In genomic region chr6:136784910-136785746, GRCh38 we compare ENCODE assay signal across 8 cellular contexts. TPM values are rescaled to one million over a fixed set of nuclear protein-coding genes. Genes with fewer than 3 reads are reported as not detected.
DNase-seq lines count a peak whose midpoint lies in the region; ATAC-seq and TF ChIP-seq lines count a peak whose summit lies in the region.

No MANE protein-coding gene starts in this region.

- H2AK5ac ChIP-seq in H9 (ENCODE audit: insufficient read length, low read length) = no peak overlapping the region

- no peak overlapping the region for H2BK12ac ChIP-seq in H9 (ENCODE audit: insufficient read length, low read depth, low read length)

- H3K27me3 ChIP-seq in lung (ENCODE audit: control insufficient read depth, insufficient read depth) (no peaks in the 10 kb centered on the region), thyroid gland (no peaks in the 10 kb centered on the region), H9 (ENCODE audit: insufficient read depth, low read length) (no peaks in the 10 kb centered on the region)

- H3K9me3 Mint-ChIP-seq in H9 = no peaks in the 10 kb centered on the region

- no peak overlapping the region for H3K4me3 ChIP-seq in lung
- H3K4me3 ChIP-seq in thyroid gland (replicated peaks in 1 of 3) = no peak overlapping the region

- H3K4me2 ChIP-seq in H9 (ENCODE audit: insufficient read depth, insufficient read length, low read length) = no peak overlapping the region

- H3K14ac ChIP-seq in H9 (ENCODE audit: insufficient read depth, low read length) = no peak overlapping the region

- H3K79me2 ChIP-seq in H9 (ENCODE audit: insufficient read depth, low read length) = no peaks in the 10 kb centered on the region

- intact Hi-C loops in thyroid gland (cut with DNase I) = no loop called here

- no peak overlapping the region for H4K5ac ChIP-seq in H9 (ENCODE audit: insufficient read length, low read depth, low read length)

- no peak overlapping the region for H3K56ac ChIP-seq in H9 (ENCODE audit: insufficient read length, low read depth, low read length)

- H3K27ac ChIP-seq in lung (ENCODE audit: low read depth in 1 of 2, low read length in 1 of 2) (no peak overlapping the region), thyroid gland (peak overlapping the region in 1 of 3 donors; percentile 25), H9 (ENCODE audit: insufficient read length, low read depth, low read length) (no peak overlapping the region)

- TF ChIP-seq POLR2A in thyroid gland (IDR thresholded peaks at IDR 0.05) = no peak

- H3K36me3 Mint-ChIP-seq in H9 (ENCODE audit: insufficient read depth in 1 of 3, low read depth in 3 of 3) = no peaks in the 10 kb centered on the region; a peak in 1 of 7 replicates

- H2BK5ac ChIP-seq in H9 (ENCODE audit: insufficient read length, low read length) = no peak overlapping the region

- H3K4me1 ChIP-seq in lung (ENCODE audit: control insufficient read depth in 2 of 2, insufficient read depth in 2 of 2, low read length in 2 of 2) (peaks cover 20 to 28% of the 10 kb centered on the region in 2 donors), thyroid gland (peaks cover 77 to 78% of the 10 kb centered on the region in 2 donors), H9 (ENCODE audit: insufficient read depth, low read length) (no peaks in the 10 kb centered on the region)

- H3K27me3 Mint-ChIP-seq in H9 (ENCODE audit: low read depth) = peaks cover 10% of the 10 kb centered on the region

- H4K8ac ChIP-seq in H9 (replicated peaks; ENCODE audit: insufficient read length, low read depth, low read length) = no peak overlapping the region

- H3K4ac ChIP-seq in H9 (ENCODE audit: low read depth, low read length) = no peak overlapping the region

- no peak overlapping the region for H2BK15ac ChIP-seq in H9 (ENCODE audit: low read depth, low read length)

- H3K18ac ChIP-seq in H9 (ENCODE audit: insufficient read length, low read depth, low read length) = no peak overlapping the region

- no peak overlapping the region for H3K23ac ChIP-seq in H9 (ENCODE audit: insufficient read length, low read depth, low read length)

- no peaks in the 10 kb centered on the region for H3K79me1 ChIP-seq in H9 (ENCODE audit: insufficient read depth, low read depth, low read length, poor library complexity, severe bottlenecking)

- ATAC-seq in GM19025 (IDR thresholded peaks at IDR 0.05; ENCODE audit: low read depth, unreplicated experiment) = peak; percentile 31
- peak; percentile 60 for ATAC-seq in lung (ENCODE audit: insufficient read depth, low FRiP score)
- no peak for ATAC-seq in HG02870 (IDR thresholded peaks at IDR 0.05; ENCODE audit: unreplicated experiment)

- H3K36me3 ChIP-seq in lung (ENCODE audit: control insufficient read depth in 2 of 2, insufficient read depth in 2 of 2, low read length in 2 of 2) = no peaks in the 10 kb centered on the region
- H3K36me3 ChIP-seq in thyroid gland = no peaks in the 10 kb centered on the region

- H3K4me1 Mint-ChIP-seq in H9 = peaks cover 4 to 9% of the 10 kb centered on the region in 2 experiments; a peak in 3 of 4 replicates

- H4K20me1 ChIP-seq in H9 (ENCODE audit: control insufficient read depth, insufficient read depth, insufficient read length) = no peaks in the 10 kb centered on the region

- no peak overlapping the region for H4K91ac ChIP-seq in H9 (ENCODE audit: insufficient read length, low read depth, low read length)

- 30 to 57% methylated on average over 10 of the region's 10 CpGs for WGBS in lung, 2 donors
- 71 to 83% methylated on average over 10 of the region's 10 CpGs for WGBS in thyroid gland, 2 donors
- WGBS in H9 (ENCODE audit: extremely low coverage, insufficient read length, low lambda C conversion rate) = no CpG with 5 or more reads among the region's 10 CpGs

- peak overlapping the region in 1 of 3 experiments; percentile 42; a peak in 3 of 7 replicates for H3K27ac Mint-ChIP-seq in H9

- H3K9ac ChIP-seq in H9 (ENCODE audit: extremely low read depth, insufficient read length, low read length) = no peak overlapping the region

- TF ChIP-seq CTCF in lung (IDR thresholded peaks at IDR 0.05; ENCODE audit: control extremely low read depth, extremely low read depth) (no peak), thyroid gland (IDR thresholded peaks at IDR 0.05) (no peak), H9 (conservative IDR thresholded peaks at IDR 0.05) (no peak)

- no peak overlapping the region for H2AFZ ChIP-seq in H9 (ENCODE audit: low read length)

- no peak overlapping the region for H2BK20ac ChIP-seq in H9 (ENCODE audit: low read depth, low read length, poor library complexity, severe bottlenecking)

- H3T11ph ChIP-seq in H9 (ENCODE audit: low read length) = no peak overlapping the region

- DNase-seq in MV-4-11 (lab: John Stamatoyannopoulos, UW) (peak; percentile 95), lung (ENCODE audit: low spot score) (peak; percentile 59), thyroid gland (peak; percentile 23 to 29), NCI-H526 treated with DMSO at 0.1 percent for 48 hours (lab: John Stamatoyannopoulos, UW) (no peak), H9 (no peak)
- peak; percentile 29 for DNase-seq in activated naive CD4-positive, alpha-beta T cell treated with anti-CD3 and anti-CD28 coated beads, Interleukin-2, amount 50 U/mL, for 16 hours

- H3K23me2 ChIP-seq in H9 (ENCODE audit: insufficient read length, low read depth, low read length, poor library complexity, severe bottlenecking) = no peaks in the 10 kb centered on the region

- H3K4me3 Mint-ChIP-seq in H9 = no peak overlapping the region

- no peak overlapping the region for H2BK120ac ChIP-seq in H9 (ENCODE audit: low read depth, low read length, poor library complexity, severe bottlenecking)

- H3K9me3 ChIP-seq in lung (ENCODE audit: control insufficient read depth in 2 of 2, insufficient read depth in 1 of 2, low read length in 1 of 2) = no peaks in the 10 kb centered on the region
- H3K9me3 ChIP-seq in thyroid gland = no peaks in the 10 kb centered on the region
- no peaks in the 10 kb centered on the region for H3K9me3 ChIP-seq in H9 (ENCODE audit: control insufficient read depth, low read depth, low read length)

RNA-seq across cellular contexts. Expression of gene MAP3K5, which starts 7.1 kb away (rescaled TPM):
- 10 to 100 TPM; 25.5 to 28.3 TPM for total RNA-seq in lung
- 10 to 100 TPM in 1 of 2 donors, 1 to 10 TPM in 1; 7.5 to 20.1 TPM for polyA plus RNA-seq in lung
- 10 to 100 TPM; 28.1 to 68.0 (median 46.5) TPM for total RNA-seq in thyroid gland
- 1.6 and 1.7 TPM in 2 replicates for total RNA-seq in H9 (2021)

RNA-seq across cellular contexts. Expression of gene PEX7, which starts 37.3 kb away (rescaled TPM):
- total RNA-seq in lung = 10 to 100 TPM in 1 of 2 donors, 1 to 10 TPM in 1; 9.6 to 12.5 TPM
- 1 to 10 TPM; 4.8 to 9.5 TPM for polyA plus RNA-seq in lung
- total RNA-seq in thyroid gland = 10 to 100 TPM; 16.4 to 23.9 (median 18.2) TPM
- total RNA-seq in H9 (2021) = 8.4 and 8.7 TPM in 2 replicates

Comparison
In these comparisons a context has a peak if more than half of its experiments do, and no peak if none do; other contexts are left out.
1. DNase-seq: peak in MV-4-11 (single experiment), activated naive CD4-positive, alpha-beta T cell treated with anti-CD3 and anti-CD28 coated beads, Interleukin-2, amount 50 U/mL, for 16 hours (single experiment), lung (single experiment) and thyroid gland (2 of 2); none in NCI-H526 treated with DMSO at 0.1 percent for 48 hours (single experiment) and H9 (single experiment).